25 cellular contexts compared by ENCODE assay signal in the genomic region with DNA sequence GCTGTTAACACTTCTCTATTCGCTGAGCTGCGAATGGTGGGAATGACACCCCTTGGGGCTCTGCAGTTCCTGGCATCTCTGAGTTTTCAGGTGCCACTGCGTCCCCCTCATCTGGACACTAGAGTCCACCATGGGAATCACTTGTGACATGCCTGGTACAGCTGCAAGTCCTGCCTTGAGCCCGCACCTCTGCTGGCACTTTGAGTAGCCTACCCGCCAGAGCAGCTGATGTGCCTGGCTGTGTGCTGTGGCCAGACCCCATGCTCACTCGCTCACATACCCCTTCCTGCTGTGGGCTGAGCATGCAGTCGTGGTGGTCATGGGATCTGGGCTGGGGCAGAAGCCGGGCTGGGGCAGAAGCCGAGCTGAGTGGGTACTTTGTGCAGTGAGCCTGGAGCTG.
"Had no signal": no experiment of that assay in that cellular context is flagged by ENCODE, and none has a peak within 500 bp of the region (broad histone marks: within the 10 kb centered on the region; RNA-seq: fewer than 3 reads in every experiment).

No MANE protein-coding gene starts in this region.

- H3K4me1 Mint-ChIP-seq: memory B cell, naive B cell had no signal

- H3K9me3 ChIP-seq: mucosa of descending colon, pancreas, stomach, thyroid gland had no signal

- H3K36me3 Mint-ChIP-seq: memory B cell; mesothelial cell of epicardium; naive B cell; natural killer cell treated with Interleukin-12 subunit alpha and Interleukin-12 subunit beta and Interleukin-15 and Interleukin-18, amount 100 ng/mL, for 72 hours had no signal

- H3K4me1 ChIP-seq: pancreas, stomach, thyroid gland had no signal

- DNase-seq: dermis blood vessel endothelial cell; effector memory CD8-positive, alpha-beta T cell; head of caudate nucleus; naive B cell; nucleus accumbens; stimulated activated CD4-positive, alpha-beta T cell treated with anti-CD3 and anti-CD28 coated beads, Interleukin-12 subunit alpha, Interleukin-12 subunit beta, amount 100 ng/mL, for 4 hours; stimulated activated CD4-positive, alpha-beta T cell treated with anti-CD3 and anti-CD28 coated beads, Interleukin-1b, Interleukin-23, amount 100 ng/mL, for 48 hours; stimulated activated CD4-positive, alpha-beta T cell treated with anti-CD3 and anti-CD28 coated beads, Interleukin-4, amount 100 ng/mL, for 1 hour; stimulated activated CD8-positive, alpha-beta memory T cell treated with anti-CD3 and anti-CD28 coated beads, Interleukin-4, amount 100 ng/mL, for 48 hours; stimulated activated naive CD4-positive, alpha-beta T cell treated with Interleukin-2 at 50 U/mL for 16 hours; stomach; thyroid gland; trophoblast cell had no signal

- H3K27ac Mint-ChIP-seq: effector memory CD8-positive, alpha-beta T cell; memory B cell; mesothelial cell of epicardium; naive B cell; natural killer cell treated with Interleukin-12 subunit alpha and Interleukin-12 subunit beta and Interleukin-15 and Interleukin-18, amount 100 ng/mL, for 72 hours; progenitor cell of endocrine pancreas had no signal

- H3K4me2 ChIP-seq: smooth muscle cell had no signal

- H3K9me3 Mint-ChIP-seq: effector memory CD8-positive, alpha-beta T cell had no signal

- H3K36me3 ChIP-seq: pancreas, stomach, thyroid gland had no signal

- ATAC-seq: effector memory CD8-positive, alpha-beta T cell; left lobe of liver; sciatic nerve had no signal

- H3K4me3 ChIP-seq: coronary artery, lung, mucosa of descending colon, pancreas, smooth muscle cell, stomach, thyroid gland had no signal

- H3K27me3 ChIP-seq: pancreas, stomach, thyroid gland had no signal

- H3K4me3 Mint-ChIP-seq: effector memory CD8-positive, alpha-beta T cell; memory B cell; mesothelial cell of epicardium; naive B cell; natural killer cell treated with Interleukin-12 subunit alpha and Interleukin-12 subunit beta and Interleukin-15 and Interleukin-18, amount 100 ng/mL, for 72 hours; neural crest cell had no signal

- H3K27me3 Mint-ChIP-seq: effector memory CD8-positive, alpha-beta T cell; memory B cell; naive B cell; natural killer cell treated with Interleukin-12 subunit alpha and Interleukin-12 subunit beta and Interleukin-15 and Interleukin-18, amount 100 ng/mL, for 72 hours; progenitor cell of endocrine pancreas had no signal

- H3K27ac ChIP-seq: coronary artery, pancreas, stomach, thyroid gland had no signal
